ENCODE assay signal across 19 cellular contexts in genomic region chr12:107817250-107817649, GRCh38. TPM values are rescaled to one million over a fixed set of nuclear protein-coding genes. Genes with fewer than 3 reads are reported as not detected.
DNase-seq lines count a peak whose midpoint lies in the region; FAIRE-seq and TF ChIP-seq lines count a peak whose summit lies in the region.
"Had no signal": no experiment of that assay in that cellular context is flagged by ENCODE, and none has a peak within 500 bp of the region (broad histone marks: within the 10 kb centered on the region; RNA-seq: fewer than 3 reads in every experiment).

No MANE protein-coding gene starts in this region.

- H2BK5ac ChIP-seq in H9 (ENCODE audit: insufficient read length, low read length) (no peak overlapping the region), H1 (ENCODE audit: low read depth, low read length) (no peak overlapping the region)

- H3K14ac ChIP-seq in H9 (ENCODE audit: insufficient read depth, low read length): no peak overlapping the region
- no peak overlapping the region for H3K14ac ChIP-seq in H1 (ENCODE audit: insufficient read length)

- H2BK120ac ChIP-seq in H9 (ENCODE audit: low read depth, low read length, poor library complexity, severe bottlenecking) (no peak overlapping the region), H1 (replicated peaks; ENCODE audit: low read depth, low read length) (no peak overlapping the region)

- TF ChIP-seq CTCF in H9 (conservative IDR thresholded peaks at IDR 0.05) (no peak), H1 (IDR thresholded peaks at IDR 0.05; ENCODE audit: control extremely low read depth in 1 of 3, insufficient read depth in 1 of 3, low read depth in 1 of 3, low read length in 3 of 3) (no peak), osteocyte (IDR thresholded peaks at IDR 0.05) (no peak)

- H3K4ac ChIP-seq in H9 (ENCODE audit: low read depth, low read length) (no peak overlapping the region), H1 (replicated peaks; ENCODE audit: insufficient read length, low read depth, low read length) (no peak overlapping the region)

- no peak for TF ChIP-seq EP300 in H1 (IDR thresholded peaks at IDR 0.05; ENCODE audit: borderline replicate concordance in 1 of 2, low read depth in 2 of 2, low read length in 2 of 2)

- no peaks in the 10 kb centered on the region for H4K20me1 ChIP-seq in H9 (ENCODE audit: control insufficient read depth, insufficient read depth, insufficient read length)
- no peaks in the 10 kb centered on the region for H4K20me1 ChIP-seq in H1 (replicated peaks in 1 of 2; ENCODE audit: control insufficient read depth in 1 of 2, insufficient read depth in 2 of 2, low read length in 2 of 2)

- CTCF ChIA-PET in H1 (lab: Charles Lee; ENCODE audit: partially characterized antibody): interaction anchor here (1.0 kb wide), 1 partner anchor 68 kb away, joined by 3 read pairs; no protein-coding TSS in a partner anchor

- H3K79me1 ChIP-seq in H9 (ENCODE audit: insufficient read depth, low read depth, low read length, poor library complexity, severe bottlenecking): no peaks in the 10 kb centered on the region
- H3K79me1 ChIP-seq in H1 (ENCODE audit: low read depth, low read length): no peaks in the 10 kb centered on the region

- H4K91ac ChIP-seq in H9 (ENCODE audit: insufficient read length, low read depth, low read length) (no peak overlapping the region), H1 (replicated peaks; ENCODE audit: insufficient read length, low read length) (no peak overlapping the region)

- no peaks in the 10 kb centered on the region for H3K27me3 ChIP-seq in H9 (ENCODE audit: insufficient read depth, low read length)
- H3K27me3 ChIP-seq in H1 (replicated peaks in 1 of 4; ENCODE audit: control insufficient read depth in 3 of 4, extremely low read depth in 1 of 4, insufficient read depth in 3 of 4, low read length in 3 of 4): no peaks in the 10 kb centered on the region; a peak in 1 of 7 replicates

- H3K27me3 Mint-ChIP-seq in H9 (ENCODE audit: low read depth) (peaks cover 8% of the 10 kb centered on the region), osteocyte (ENCODE audit: unreplicated experiment) (no peaks in the 10 kb centered on the region)

- H3K9me3 Mint-ChIP-seq in H9 (peaks cover 4 to 19% of the 10 kb centered on the region in 2 experiments; a peak in 4 of 5 replicates), osteocyte (ENCODE audit: unreplicated experiment) (peaks cover 14% of the 10 kb centered on the region)

- no peaks in the 10 kb centered on the region for H3K36me3 ChIP-seq in H1 (ENCODE audit: control insufficient read depth in 2 of 4, insufficient read depth in 4 of 4, low read length in 3 of 4)
- H3K36me3 ChIP-seq: BE2C had no signal

- H3K9me3 ChIP-seq in H9 (ENCODE audit: control insufficient read depth, low read depth, low read length): no peaks in the 10 kb centered on the region
- H3K9me3 ChIP-seq in H1 (ENCODE audit: insufficient read depth in 2 of 2, low read depth in 1 of 2, low read length in 1 of 2): no peaks in the 10 kb centered on the region
- H3K9me3 ChIP-seq: BE2C had no signal

- H3K18ac ChIP-seq in H9 (ENCODE audit: insufficient read length, low read depth, low read length): no peak overlapping the region
- no peak overlapping the region for H3K18ac ChIP-seq in H1 (ENCODE audit: extremely low read depth, low read length)

- H3K23me2 ChIP-seq in H9 (ENCODE audit: insufficient read length, low read depth, low read length, poor library complexity, severe bottlenecking): no peaks in the 10 kb centered on the region
- H3K23me2 ChIP-seq in H1 (ENCODE audit: low read depth, low read length): no peaks in the 10 kb centered on the region

- peaks cover 5 to 12% (median 5%) of the 10 kb centered on the region in 3 experiments; a peak in 4 of 7 replicates for H3K36me3 Mint-ChIP-seq in H9 (ENCODE audit: insufficient read depth in 1 of 3, low read depth in 3 of 3)
- no peaks in the 10 kb centered on the region for H3K36me3 Mint-ChIP-seq in osteocyte (ENCODE audit: unreplicated experiment)

- TF ChIP-seq POLR2A in H1 (IDR thresholded peaks at IDR 0.05; ENCODE audit: control extremely low read depth in 1 of 2, low read depth in 2 of 2, low read length in 2 of 2): no peak

- H3K27ac ChIP-seq in H9 (ENCODE audit: insufficient read length, low read depth, low read length) (no peak overlapping the region), H1 (ENCODE audit: low read depth, low read length) (no peak overlapping the region)
- H3K27ac ChIP-seq: C4-2B had no signal

- no peak overlapping the region for H2AFZ ChIP-seq in H9 (ENCODE audit: low read length)
- no peak overlapping the region for H2AFZ ChIP-seq in H1 (ENCODE audit: low read length)
- H2AFZ ChIP-seq: GM23338 had no signal

- no peak overlapping the region for H3T11ph ChIP-seq in H9 (ENCODE audit: low read length)

- no peak overlapping the region for H3K4me3 Mint-ChIP-seq in H9
- no peak overlapping the region for H3K4me3 Mint-ChIP-seq in osteocyte (ENCODE audit: unreplicated experiment)
- H3K4me3 Mint-ChIP-seq: CD4-positive, alpha-beta T cell; GM23338 had no signal

- H4K5ac ChIP-seq in H9 (ENCODE audit: insufficient read length, low read depth, low read length): no peak overlapping the region
- H4K5ac ChIP-seq in H1 (ENCODE audit: insufficient read length, low read depth, low read length): no peak overlapping the region

- TF ChIP-seq RAD21 in H1 (IDR thresholded peaks at IDR 0.05 in 1 of 2, conservative IDR thresholded peaks at IDR 0.05 in 1 of 2; ENCODE audit: low read depth in 2 of 2, low read length in 2 of 2): no peak

- no peak overlapping the region for H2BK20ac ChIP-seq in H9 (ENCODE audit: low read depth, low read length, poor library complexity, severe bottlenecking)
- H2BK20ac ChIP-seq in H1 (ENCODE audit: low read length): no peak overlapping the region

- no peak overlapping the region for H3K56ac ChIP-seq in H9 (ENCODE audit: insufficient read length, low read depth, low read length)
- no peak overlapping the region for H3K56ac ChIP-seq in H1 (replicated peaks; ENCODE audit: insufficient read length, low read depth, low read length)

- no peak overlapping the region for H3K23ac ChIP-seq in H9 (ENCODE audit: insufficient read length, low read depth, low read length)
- no peak overlapping the region for H3K23ac ChIP-seq in H1 (ENCODE audit: insufficient read length)

- H3K27ac Mint-ChIP-seq in H9 (no peak overlapping the region), osteocyte (ENCODE audit: unreplicated experiment) (no peak overlapping the region)
- H3K27ac Mint-ChIP-seq: CD4-positive, alpha-beta T cell; GM23338 had no signal

- H3K4me1 Mint-ChIP-seq in H9 (peaks cover 6 to 7% of the 10 kb centered on the region in 2 experiments), osteocyte (ENCODE audit: unreplicated experiment) (no peaks in the 10 kb centered on the region)
- H3K4me1 Mint-ChIP-seq: IgD-negative memory B cell had no signal

- no CpG with 5 or more reads among the region's 1 CpG for WGBS in H9 (ENCODE audit: extremely low coverage, insufficient read length, low lambda C conversion rate)
- WGBS in H1 (ENCODE audit: extremely low coverage in 1 of 2, insufficient coverage in 1 of 2, insufficient read length in 1 of 2, insufficient replicate concordance in 2 of 2, low coverage in 1 of 2, low lambda C conversion rate in 2 of 2, missing lambda C conversion rate in 1 of 2), 2 experiments: 83% methylated on average over 1 of the region's 1 CpG; no CpG with 5 or more reads in 1 of the 2 experiments

- POLR2A ChIA-PET in H1 (lab: Charles Lee; ENCODE audit: partially characterized antibody): no interaction called here

- H3K4me1 ChIP-seq in H9 (ENCODE audit: insufficient read depth, low read length): no peaks in the 10 kb centered on the region; the same call in 1 of the 2 replicates
- H3K4me1 ChIP-seq in H1 (replicated peaks in 1 of 4; ENCODE audit: control insufficient read depth in 3 of 4, insufficient read depth in 4 of 4, low read length in 3 of 4): peaks cover 0 to 13% (median 4%) of the 10 kb centered on the region in 4 experiments; a peak in 3 of 7 replicates
- H3K4me1 ChIP-seq: BE2C, Caco-2 had no signal

- H3K79me2 ChIP-seq in H9 (ENCODE audit: insufficient read depth, low read length) (no peaks in the 10 kb centered on the region), H1 (ENCODE audit: control insufficient read depth in 1 of 2, insufficient read depth in 2 of 2, low read length in 2 of 2) (no peaks in the 10 kb centered on the region)

- no peak overlapping the region for H3K4me2 ChIP-seq in H9 (ENCODE audit: insufficient read depth, insufficient read length, low read length)
- no peak overlapping the region; a peak in 1 of 4 replicates for H3K4me2 ChIP-seq in H1 (ENCODE audit: insufficient read depth in 1 of 2, low read depth in 2 of 2, low read length in 2 of 2)
- H3K4me2 ChIP-seq: GM23338 had no signal

- no peak for FAIRE-seq in H1 (lab: Jason Lieb, UNC)
- FAIRE-seq: A204.1, D721Med, HTR-8/SVneo had no signal

- no peak overlapping the region for H2BK12ac ChIP-seq in H9 (ENCODE audit: insufficient read length, low read depth, low read length)
- peak overlapping the region; percentile 71; the same call in 1 of the 2 replicates for H2BK12ac ChIP-seq in H1 (ENCODE audit: low read depth, low read length)

- H3K9ac ChIP-seq in H9 (ENCODE audit: extremely low read depth, insufficient read length, low read length) (no peak overlapping the region), H1 (replicated peaks in 1 of 4; ENCODE audit: extremely low read depth in 1 of 4, low read depth in 3 of 4, low read length in 3 of 4) (no peak overlapping the region)

- H2AK5ac ChIP-seq in H9 (ENCODE audit: insufficient read length, low read length) (no peak overlapping the region), H1 (ENCODE audit: low read depth, low read length) (no peak overlapping the region)

- no peak overlapping the region for H4K8ac ChIP-seq in H9 (replicated peaks; ENCODE audit: insufficient read length, low read depth, low read length)
- no peak overlapping the region for H4K8ac ChIP-seq in H1 (ENCODE audit: extremely low read depth, insufficient read depth, low read length)

- H2BK15ac ChIP-seq in H9 (ENCODE audit: low read depth, low read length): no peak overlapping the region
- no peak overlapping the region for H2BK15ac ChIP-seq in H1 (ENCODE audit: low read length)

- no peak overlapping the region for H3K4me3 ChIP-seq in H1 (ENCODE audit: extremely low read depth in 1 of 4, insufficient read depth in 2 of 4, low read depth in 3 of 4, low read length in 4 of 4)
- H3K4me3 ChIP-seq: GM23338 had no signal

- DNase-seq in H9: peak; percentile 69
- no peak for DNase-seq in H1 (ENCODE audit: low read depth in 1 of 2, low spot score in 2 of 2)
- DNase-seq in osteocyte (ENCODE audit: extremely low spot score, unreplicated experiment): peak; percentile 42
- no peak for DNase-seq in pons (ENCODE audit: low spot score)
- DNase-seq in NOMO-1 treated with DMSO at 0.1 percent for 48 hours (lab: John Stamatoyannopoulos, UW; ENCODE audit: unreplicated experiment): no peak
- no peak for DNase-seq in middle frontal gyrus (ENCODE audit: extremely low spot score, low spot score)
- DNase-seq: ACHN; BE2C; Caco-2; CD4-positive, alpha-beta T cell; GDM1; H7; KBM-7 had no signal

RNA-seq across cellular contexts. Expression of gene ASCL4, which starts 42.7 kb away (rescaled TPM):
- total RNA-seq in H9 (2021) (not detected in 2 replicates), osteocyte (not detected in 2 replicates)
- total RNA-seq in H1 (2021; fragmentation: NEBNext Ultra II Directional; extraction: Animal tissue kit (Norgen Biotek cat#: 25700)): not detected in 2 replicates
- 0.03 TPM in 1 of 2 replicates, not detected in the other for polyA plus RNA-seq in H1 (2011; rRNA removed)
- polyA plus RNA-seq in H1 (2011; cell fraction: cytosol; rRNA removed): not detected
- polyA plus RNA-seq in H1 (2011; cell fraction: nucleus; rRNA removed): not detected
- polyA plus RNA-seq in H1 (2012, experiment 1 of 2): not detected in 4 replicates
- not detected for polyA plus RNA-seq in H1 (2012, experiment 2 of 2)
- not detected for polyA plus RNA-seq in H1 (2013, experiment 1 of 2)
- polyA plus RNA-seq in H1 (2013, experiment 2 of 2): not detected
- not detected in 2 replicates for polyA minus RNA-seq in H1 (2011; rRNA and poly(A)+ RNA removed)
- polyA minus RNA-seq in H1 (2011; cell fraction: cytosol; rRNA and poly(A)+ RNA removed): not detected
- polyA minus RNA-seq in H1 (2011; cell fraction: nucleus; rRNA and poly(A)+ RNA removed): not detected
- total RNA-seq: Caco-2; CD4-positive, alpha-beta T cell; GM23338; H7 had no signal
- polyA plus RNA-seq: GM23338, IgD-negative memory B cell had no signal

RNA-seq across cellular contexts. Expression of gene PRDM4, which starts 56.3 kb away (rescaled TPM):
- total RNA-seq in H9 (2021): 19.9 and 24.4 TPM in 2 replicates
- total RNA-seq in H1 (2021; fragmentation: NEBNext Ultra II Directional; extraction: Animal tissue kit (Norgen Biotek cat#: 25700)): 17.2 and 17.5 TPM in 2 replicates
- 9.3 and 10.1 TPM in 2 replicates for polyA plus RNA-seq in H1 (2011; rRNA removed)
- polyA plus RNA-seq in H1 (2011; cell fraction: cytosol; rRNA removed): 10.1 TPM
- polyA plus RNA-seq in H1 (2011; cell fraction: nucleus; rRNA removed): 14.2 TPM
- 10.0 to 12.3 TPM (median 10.3 TPM) in 4 replicates for polyA plus RNA-seq in H1 (2012, experiment 1 of 2)
- 0.92 TPM for polyA plus RNA-seq in H1 (2012, experiment 2 of 2)
- polyA plus RNA-seq in H1 (2013, experiment 1 of 2): 9.4 TPM
- 10.0 TPM for polyA plus RNA-seq in H1 (2013, experiment 2 of 2)
- 18.3 and 20.6 TPM in 2 replicates for polyA minus RNA-seq in H1 (2011; rRNA and poly(A)+ RNA removed)
- polyA minus RNA-seq in H1 (2011; cell fraction: cytosol; rRNA and poly(A)+ RNA removed): 10.8 TPM
- 30.6 TPM for polyA minus RNA-seq in H1 (2011; cell fraction: nucleus; rRNA and poly(A)+ RNA removed)
- 22.5 and 24.5 TPM in 2 replicates for total RNA-seq in osteocyte

Comparison
In these comparisons a context has a peak if more than half of its experiments do, and no peak if none do; other contexts are left out.
1. DNase-seq: peak in H9 (single experiment) and osteocyte (single experiment); none in H1 (0 of 2), pons (single experiment), NOMO-1 treated with DMSO at 0.1 percent for 48 hours (single experiment) and middle frontal gyrus (single experiment).